ENCODE assay signal across 1 cellular context in the genomic region with DNA sequence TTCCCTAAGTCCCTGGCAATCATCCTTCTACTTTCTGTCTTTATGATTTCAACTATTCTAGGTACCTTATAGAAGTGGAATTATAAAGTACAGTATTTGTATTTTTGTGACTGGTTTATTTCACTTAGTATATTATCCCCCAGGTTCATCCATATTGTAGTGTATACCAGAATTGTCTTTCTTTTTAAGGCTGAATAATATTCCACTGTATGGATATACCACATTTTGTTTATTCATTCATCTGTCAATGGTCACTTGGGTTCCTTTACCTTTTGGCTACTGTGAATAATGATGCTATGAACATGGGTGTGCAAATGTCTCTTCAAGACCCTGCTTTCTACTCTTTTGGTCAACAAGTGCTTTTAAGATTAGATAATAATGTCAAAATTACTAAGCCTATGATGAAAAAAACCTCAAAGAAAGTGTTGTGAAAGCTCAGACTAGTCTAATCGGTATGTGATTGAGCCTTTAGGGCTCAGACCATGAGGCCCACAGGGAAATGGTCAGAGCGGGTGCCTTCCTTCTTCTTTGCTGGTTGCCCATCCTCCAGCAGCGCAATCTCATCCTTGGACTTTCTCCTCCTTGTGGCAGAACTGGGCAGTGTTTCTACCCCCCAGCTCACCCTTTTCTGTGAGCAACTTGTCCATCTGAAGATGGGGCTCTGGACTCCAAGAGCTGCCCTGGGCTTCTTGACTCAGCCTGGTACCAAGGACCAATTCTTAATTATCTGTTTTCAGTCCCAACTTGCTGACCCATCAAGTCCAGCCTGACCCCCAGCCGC.
TF ChIP-seq lines count a peak whose summit lies in the region.

No MANE protein-coding gene starts in this region.

TF ChIP-seq in HEK293T, 16 proteins besides CTCF, POLR2A, EP300 and RAD21:
- TF ChIP-seq LEF1 (IDR thresholded peaks at IDR 0.05; ENCODE audit: borderline replicate concordance), result no peak
- TF ChIP-seq, protein P1, sequence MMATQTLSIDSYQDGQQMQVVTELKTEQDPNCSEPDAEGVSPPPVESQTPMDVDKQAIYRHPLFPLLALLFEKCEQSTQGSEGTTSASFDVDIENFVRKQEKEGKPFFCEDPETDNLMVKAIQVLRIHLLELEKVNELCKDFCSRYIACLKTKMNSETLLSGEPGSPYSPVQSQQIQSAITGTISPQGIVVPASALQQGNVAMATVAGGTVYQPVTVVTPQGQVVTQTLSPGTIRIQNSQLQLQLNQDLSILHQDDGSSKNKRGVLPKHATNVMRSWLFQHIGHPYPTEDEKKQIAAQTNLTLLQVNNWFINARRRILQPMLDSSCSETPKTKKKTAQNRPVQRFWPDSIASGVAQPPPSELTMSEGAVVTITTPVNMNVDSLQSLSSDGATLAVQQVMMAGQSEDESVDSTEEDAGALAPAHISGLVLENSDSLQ (IDR thresholded peaks at IDR 0.05), result no peak
- no peak for TF ChIP-seq L3MBTL2 (conservative IDR thresholded peaks at IDR 0.05)
